13 cellular contexts compared by ENCODE assay signal in genomic region chr22:44931077-44931540, GRCh38.
DNase-seq lines count a peak whose midpoint lies in the region; ATAC-seq and TF ChIP-seq lines count a peak whose summit lies in the region.
"Had no signal": no experiment of that assay in that cellular context is flagged by ENCODE, and none has a peak within 500 bp of the region (broad histone marks: within the 10 kb centered on the region; RNA-seq: fewer than 3 reads in every experiment).

No MANE protein-coding gene starts in this region.

- ATAC-seq in left ventricle myocardium superior: peak; percentile 93
- ATAC-seq in activated naive CD4-positive, alpha-beta T cell treated with anti-CD3 and anti-CD28 coated beads, Interleukin-2, amount 50 U/mL, for 72 hours: no peak
- ATAC-seq: body of pancreas had no signal

- no peaks in the 10 kb centered on the region for H3K36me3 ChIP-seq in osteoblast (ENCODE audit: insufficient read depth, low read length)
- H3K36me3 ChIP-seq in stomach: no peaks in the 10 kb centered on the region
- H3K36me3 ChIP-seq: spleen had no signal

- no peaks in the 10 kb centered on the region for H3K9me3 ChIP-seq in osteoblast (ENCODE audit: low read depth, low read length)
- no peaks in the 10 kb centered on the region for H3K9me3 ChIP-seq in stomach
- H3K9me3 ChIP-seq: body of pancreas, spleen had no signal

- TF ChIP-seq POLR2A in stomach (IDR thresholded peaks at IDR 0.05): no peak

- H3K27ac ChIP-seq in osteoblast (ENCODE audit: low read depth, low read length) (no peak overlapping the region), stomach (peak overlapping the region in 1 of 5 donors; percentile 12)
- H3K27ac ChIP-seq: body of pancreas, spleen had no signal

- H2AFZ ChIP-seq in osteoblast (ENCODE audit: low read length): peak overlapping the region; percentile 10

- H4K20me1 ChIP-seq in osteoblast (ENCODE audit: insufficient read depth, low read length): no peaks in the 10 kb centered on the region

- 25 to 46% (median 31%) methylated on average over 15 to 26 of the region's 26 CpGs for WGBS in stomach, 5 donors

- no peaks in the 10 kb centered on the region for H3K9me3 Mint-ChIP-seq in activated naive CD4-positive, alpha-beta T cell treated with anti-CD3 and anti-CD28 coated beads, Interleukin-2, amount 50 U/mL, for 72 hours
- H3K9me3 Mint-ChIP-seq: type B pancreatic cell had no signal

- H3K4me3 ChIP-seq in osteoblast (ENCODE audit: insufficient read depth, low read length) (no peak overlapping the region), stomach (no peak overlapping the region)
- H3K4me3 ChIP-seq: body of pancreas, spleen had no signal

- H3K27ac Mint-ChIP-seq in activated naive CD4-positive, alpha-beta T cell treated with anti-CD3 and anti-CD28 coated beads, Interleukin-2, amount 50 U/mL, for 72 hours: no peak overlapping the region
- H3K27ac Mint-ChIP-seq: type B pancreatic cell had no signal

- peak overlapping the region; percentile 13 for H3K4me2 ChIP-seq in osteoblast (ENCODE audit: insufficient read depth, low read length)

- H3K79me2 ChIP-seq in osteoblast (ENCODE audit: insufficient read depth, low read length): no peaks in the 10 kb centered on the region

- intact Hi-C loops in left ventricle myocardium superior (cut with micrococcal nuclease) (no loop called here), stomach (cut with DNase I; ENCODE audit: low total_unique reads) (no loop called here)

- H3K4me1 ChIP-seq in osteoblast (ENCODE audit: insufficient read depth, low read length) (no peaks in the 10 kb centered on the region), stomach (peaks cover 0 to 13% (median 0%) of the 10 kb centered on the region in 4 donors)
- H3K4me1 ChIP-seq: body of pancreas had no signal

- TF ChIP-seq CTCF in osteoblast (IDR thresholded peaks at IDR 0.05; ENCODE audit: extremely low read depth, low read depth, low read length): no peak
- TF ChIP-seq CTCF in stomach (IDR thresholded peaks at IDR 0.05): no peak

- H3K27me3 ChIP-seq in osteoblast (ENCODE audit: insufficient read depth, low read length) (peaks cover 4% of the 10 kb centered on the region), stomach (peaks cover 0 to 21% (median 0%) of the 10 kb centered on the region in 3 donors)
- H3K27me3 ChIP-seq: body of pancreas had no signal

- DNase-seq in Ammon's horn (ENCODE audit: low spot score): peak; percentile 41
- DNase-seq in astrocyte of the hippocampus (ENCODE audit: low read depth, low spot score): peak; percentile 74
- peak; percentile 89 for DNase-seq in left ventricle myocardium superior
- peak; percentile 91 for DNase-seq in osteoblast (ENCODE audit: insufficient read length, low spot score, missing footprints)
- DNase-seq in activated naive CD4-positive, alpha-beta T cell treated with anti-CD3 and anti-CD28 coated beads, Interleukin-2, amount 50 U/mL, for 72 hours (ENCODE audit: low spot score in 2 of 2): no peak
- no peak for DNase-seq in stomach
- DNase-seq in NCI-H446 treated with DMSO at 0.1 percent for 48 hours (lab: John Stamatoyannopoulos, UW): no peak
- no peak for DNase-seq in activated CD4-positive, alpha-beta T cell treated with anti-CD3 and anti-CD28 coated beads for 1 hour
- DNase-seq: GOT3, NCI-H1048, spleen had no signal

- H3K36me3 Mint-ChIP-seq in activated naive CD4-positive, alpha-beta T cell treated with anti-CD3 and anti-CD28 coated beads, Interleukin-2, amount 50 U/mL, for 72 hours: no peaks in the 10 kb centered on the region
- H3K36me3 Mint-ChIP-seq: type B pancreatic cell had no signal

- TF ChIP-seq EP300 in stomach (IDR thresholded peaks at IDR 0.05): no peak

Comparison
In these comparisons a context has a peak if more than half of its experiments do, and no peak if none do; other contexts are left out.
1. DNase-seq: peak in Ammon's horn (single experiment), astrocyte of the hippocampus (single experiment), left ventricle myocardium superior (single experiment) and osteoblast (single experiment); none in activated naive CD4-positive, alpha-beta T cell treated with anti-CD3 and anti-CD28 coated beads, Interleukin-2, amount 50 U/mL, for 72 hours (0 of 2), stomach (single experiment), NCI-H446 treated with DMSO at 0.1 percent for 48 hours (single experiment) and activated CD4-positive, alpha-beta T cell treated with anti-CD3 and anti-CD28 coated beads for 1 hour (single experiment).